ENCODE assay signal across 20 cellular contexts in the genomic region with DNA sequence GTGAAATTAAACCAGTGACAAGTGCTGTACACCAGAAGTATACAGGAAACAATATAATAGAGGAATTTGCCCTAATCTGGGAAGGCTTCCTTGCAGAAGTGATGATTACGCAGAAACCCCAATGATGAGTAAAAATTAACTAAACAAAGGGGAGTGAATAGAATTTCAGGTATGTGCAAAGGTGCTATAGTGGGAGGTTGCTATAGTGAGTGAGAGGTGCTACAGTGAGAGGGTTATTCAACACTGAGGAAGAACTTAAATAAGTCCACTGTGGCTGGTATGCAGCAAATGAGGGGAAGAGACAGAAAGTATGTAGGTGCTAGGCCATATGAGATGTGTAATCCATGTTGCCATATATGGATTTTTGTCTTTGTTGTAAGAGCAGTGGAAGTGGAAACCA.
"Had no signal": no experiment of that assay in that cellular context is flagged by ENCODE, and none has a peak within 500 bp of the region (broad histone marks: within the 10 kb centered on the region; RNA-seq: fewer than 3 reads in every experiment).

No MANE protein-coding gene starts in this region.

- H3K4me3 ChIP-seq: gastroesophageal sphincter, mucosa of descending colon, ovary, stomach, thoracic aorta had no signal

- H3K36me3 ChIP-seq: ovary, thoracic aorta had no signal

- H3K27ac ChIP-seq: gastroesophageal sphincter, ovary, stomach, thoracic aorta had no signal

- FAIRE-seq: colon, endothelial cell of umbilical vein, small intestine had no signal

- ATAC-seq: gastroesophageal sphincter; naive thymus-derived CD8-positive, alpha-beta T cell; right cardiac atrium had no signal

- DNase-seq: cerebellar nuclear complex; effector CD4-positive, alpha-beta T cell; endodermal cell; glutamatergic neuron; immature natural killer cell; mammary epithelial cell; mucosa of descending colon; naive thymus-derived CD8-positive, alpha-beta T cell; ovary; right cardiac atrium; small intestine; stimulated activated CD4-positive, alpha-beta T cell treated with anti-CD3 and anti-CD28 coated beads, Interleukin-12 subunit alpha, Interleukin-12 subunit beta, amount 100 ng/mL, for 4 hours; stimulated activated naive CD4-positive, alpha-beta T cell; stomach; substantia nigra; trophoblast cell had no signal

- H3K27me3 ChIP-seq: gastroesophageal sphincter, ovary, stomach had no signal

- H3K9me3 ChIP-seq: gastroesophageal sphincter, mucosa of descending colon, ovary, stomach, thoracic aorta had no signal
